13 cellular contexts compared by ENCODE assay signal in the genomic region with DNA sequence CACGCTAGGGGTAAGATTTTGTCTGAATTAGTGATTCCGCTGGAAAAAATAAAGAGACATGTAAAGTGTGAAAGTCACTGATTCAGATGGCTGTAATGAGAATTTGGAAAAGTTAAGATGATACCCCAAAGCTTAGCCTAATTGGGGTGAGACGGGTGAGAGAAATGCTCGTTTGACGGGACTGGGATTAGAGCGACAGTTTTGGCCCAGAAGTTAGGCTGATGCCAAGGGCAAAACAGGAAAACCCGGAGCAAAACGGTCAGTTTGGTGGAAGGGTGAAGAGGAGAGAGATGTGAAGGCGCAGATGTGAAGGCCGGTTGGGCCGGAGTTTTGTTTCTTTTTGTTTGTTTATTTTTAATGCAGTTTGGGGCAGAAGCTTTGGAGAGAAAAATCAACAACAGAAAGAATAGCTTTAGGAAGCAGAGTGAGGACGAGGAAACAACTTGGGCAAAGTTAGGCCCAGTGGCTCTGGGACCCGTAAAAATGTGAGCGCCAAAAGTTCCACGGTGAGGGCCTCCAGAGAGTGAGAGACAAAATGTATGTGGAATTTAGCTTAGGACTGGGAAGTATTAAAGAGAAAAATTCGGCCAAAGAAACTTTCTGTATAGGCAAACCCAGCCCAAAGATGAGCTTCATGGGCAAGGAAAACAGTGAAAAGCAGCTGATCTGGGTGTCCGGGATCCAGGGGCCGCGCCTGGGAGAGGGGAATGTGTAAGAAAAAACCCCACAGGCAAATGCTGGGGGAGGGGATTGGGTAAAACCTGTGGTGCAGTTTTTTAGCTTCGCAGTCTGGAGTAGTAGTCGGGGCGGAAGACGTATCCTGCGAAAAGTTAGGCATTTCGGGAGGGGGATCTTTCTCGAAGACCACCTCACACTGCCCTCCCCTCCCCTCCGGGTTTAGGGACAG. TPM values are rescaled to one million over a fixed set of nuclear protein-coding genes. Genes with fewer than 3 reads are reported as not detected.
DNase-seq lines count a peak whose midpoint lies in the region; ATAC-seq, FAIRE-seq and TF ChIP-seq lines count a peak whose summit lies in the region.
"Had no signal": no experiment of that assay in that cellular context is flagged by ENCODE, and none has a peak within 500 bp of the region (broad histone marks: within the 10 kb centered on the region; RNA-seq: fewer than 3 reads in every experiment).

No MANE protein-coding gene starts in this region.

- intact Hi-C loops in natural killer cell (cut with micrococcal nuclease), result no loop called here

- ATAC-seq in natural killer cell, result no peak

- no peaks in the 10 kb centered on the region for H3K36me3 Mint-ChIP-seq in astrocyte (ENCODE audit: low read depth, unreplicated experiment)
- peaks cover 16% of the 10 kb centered on the region for H3K36me3 Mint-ChIP-seq in natural killer cell

- peak overlapping the region; percentile 33 for H3K27ac ChIP-seq in astrocyte (ENCODE audit: low read depth, low read length)
- H3K27ac ChIP-seq: 22Rv1, sigmoid colon had no signal

- DNase-seq in DMS53 (lab: John Stamatoyannopoulos, UW) (peak; percentile 45), DMS53 treated with DMSO at 0.1 percent for 48 hours (lab: John Stamatoyannopoulos, UW; ENCODE audit: unreplicated experiment) (no peak), H7 (peak; percentile 80), astrocyte (ENCODE audit: low read depth) (no peak), natural killer cell (no peak), dedifferentiated amniotic fluid mesenchymal stem cell (ENCODE audit: extremely low spot score) (no peak), NCI-H1048 (lab: John Stamatoyannopoulos, UW) (no peak), cerebellar cortex (ENCODE audit: low spot score) (no peak)
- DNase-seq: activated effector memory CD4-positive, alpha-beta T cell treated with Interleukin-2 at 50 U/mL for 16 hours; NCI-H510A; sigmoid colon had no signal

- FAIRE-seq in astrocyte (lab: Jason Lieb, UNC), result no peak
- FAIRE-seq: islet of Langerhans had no signal

- no peak overlapping the region for H3K4me3 Mint-ChIP-seq in astrocyte (ENCODE audit: unreplicated experiment)
- H3K4me3 Mint-ChIP-seq in natural killer cell, result peak overlapping the region; percentile 68

- H2AFZ ChIP-seq in astrocyte (ENCODE audit: low read depth, low read length), result no peak overlapping the region

- H3K27ac Mint-ChIP-seq in astrocyte (ENCODE audit: unreplicated experiment) (peak overlapping the region; percentile 87), natural killer cell (no peak overlapping the region)

- peaks cover 11% of the 10 kb centered on the region for H3K4me1 ChIP-seq in astrocyte (ENCODE audit: insufficient read depth, low read length)

- H3K9ac ChIP-seq in astrocyte (ENCODE audit: low read length), result peak overlapping the region; percentile 74

- H3K27me3 Mint-ChIP-seq in astrocyte (ENCODE audit: low read depth, unreplicated experiment) (peaks cover 76% of the 10 kb centered on the region), natural killer cell (ENCODE audit: low read depth in 2 of 2) (peaks cover 75 to 78% of the 10 kb centered on the region in 2 donors)

- TF ChIP-seq CTCF in astrocyte (IDR thresholded peaks at IDR 0.05; ENCODE audit: insufficient read depth, low read depth, low read length) (no peak), natural killer cell (IDR thresholded peaks at IDR 0.05) (no peak)

- H3K27me3 ChIP-seq in H7 (ENCODE audit: control insufficient read depth, insufficient read depth, low read length), result peaks cover 100% of the 10 kb centered on the region
- H3K27me3 ChIP-seq in astrocyte (ENCODE audit: insufficient read depth, low read length), result peaks cover 88% of the 10 kb centered on the region

- no peaks in the 10 kb centered on the region for H3K9me3 ChIP-seq in astrocyte (ENCODE audit: insufficient read depth, low read depth, low read length)
- H3K9me3 ChIP-seq: sigmoid colon had no signal

- peaks cover 26% of the 10 kb centered on the region for H3K79me2 ChIP-seq in astrocyte (ENCODE audit: insufficient read depth, low read length)

- H3K4me3 ChIP-seq in H7 (ENCODE audit: insufficient read depth, low read depth, low read length), result peak overlapping the region; percentile 40; the same call in 1 of the 2 replicates
- peak overlapping the region; percentile 54 for H3K4me3 ChIP-seq in astrocyte (ENCODE audit: insufficient read depth, low read depth, low read length)

- H3K4me1 Mint-ChIP-seq in astrocyte (ENCODE audit: low read depth, unreplicated experiment) (no peaks in the 10 kb centered on the region), natural killer cell (peaks cover 50 to 53% of the 10 kb centered on the region in 2 donors)

- H3K9me3 Mint-ChIP-seq in astrocyte (ENCODE audit: unreplicated experiment) (peaks cover 29% of the 10 kb centered on the region), natural killer cell (no peaks in the 10 kb centered on the region)

- H4K20me1 ChIP-seq in astrocyte (ENCODE audit: insufficient read depth, low read length), result peaks cover 41% of the 10 kb centered on the region

- peak overlapping the region; percentile 82 for H3K4me2 ChIP-seq in astrocyte (ENCODE audit: low read length)

- H3K36me3 ChIP-seq in H7 (replicated peaks; ENCODE audit: control insufficient read depth, insufficient read depth, low read length) (no peaks in the 10 kb centered on the region), astrocyte (ENCODE audit: insufficient read depth, low read length) (no peaks in the 10 kb centered on the region)
- H3K36me3 ChIP-seq: sigmoid colon had no signal

RNA-seq across cellular contexts. Expression of a gene that starts 1.2 kb away (rescaled TPM):
- total RNA-seq in H7 (2014; rRNA removed; shearing (Covaris generic)), result 0.10 TPM in 1 of 2 replicates, not detected in the other
- total RNA-seq in astrocyte, result not detected in 2 replicates
- total RNA-seq in natural killer cell, result not detected

Comparison
In these comparisons a context has a peak if more than half of its experiments do, and no peak if none do; other contexts are left out.
1. DNase-seq: peak in DMS53 (single experiment) and H7 (single experiment); none in DMS53 treated with DMSO at 0.1 percent for 48 hours (single experiment), astrocyte (single experiment), natural killer cell (single experiment), dedifferentiated amniotic fluid mesenchymal stem cell (single experiment), NCI-H1048 (single experiment) and cerebellar cortex (single experiment).